ENCODE assay signal across 8 cellular contexts in the genomic region with DNA sequence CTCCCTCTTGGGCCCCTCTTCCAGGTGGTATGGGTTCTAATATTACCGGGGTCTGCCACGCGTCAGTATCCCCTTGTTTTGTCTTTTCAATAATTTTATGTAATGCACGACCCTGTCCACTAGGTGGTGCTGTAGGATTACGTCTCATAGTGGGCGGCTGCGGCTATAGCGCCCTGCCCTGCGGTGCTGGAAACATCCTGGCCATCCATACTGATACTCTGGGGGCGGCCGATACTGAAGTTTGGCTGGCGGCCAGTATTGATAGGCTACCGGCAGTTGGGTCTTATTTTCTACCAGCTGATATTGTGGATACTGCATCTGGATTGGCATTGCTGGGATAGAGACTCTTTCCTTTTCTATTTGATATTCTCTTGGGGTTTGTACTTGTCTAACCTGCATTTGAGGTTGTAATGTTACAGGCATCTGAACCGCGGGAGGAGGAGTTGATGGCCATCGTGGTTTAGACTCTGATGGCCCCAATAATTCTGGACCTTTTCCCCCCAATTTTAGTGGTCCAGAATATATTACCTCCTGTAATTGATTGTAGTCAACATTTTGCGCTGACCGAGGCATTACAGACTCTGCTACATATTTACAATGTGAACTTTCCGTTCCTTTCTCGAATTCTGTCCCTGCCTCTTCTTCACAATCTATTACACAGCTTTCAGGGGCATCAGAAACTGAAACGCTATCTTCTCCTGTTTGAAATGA.
A peak's percentile ranks its signal among the peaks of the same experiment; 100 is the strongest.
DNase-seq lines count a peak whose midpoint lies in the region; ATAC-seq and FAIRE-seq lines count a peak whose summit lies in the region.

No MANE protein-coding gene starts in this region.

- H3K27ac Mint-ChIP-seq in stimulated activated naive B cell treated with anti-CD40 and anti-IgM and Interleukin-4, amounts not matched to agents 10 μg/mL and 1 μg/mL and 100 μg/mL, for 72 hours: no peak overlapping the region

- peaks cover 24 to 40% of the 10 kb centered on the region in 2 donors for H3K4me1 Mint-ChIP-seq in stimulated activated naive B cell treated with anti-CD40 and anti-IgM and Interleukin-4, amounts not matched to agents 10 μg/mL and 1 μg/mL and 100 μg/mL, for 72 hours

- peak; percentile 55 for DNase-seq in ACHN
- DNase-seq in GM19239 (ENCODE audit: insufficient read length, low spot score): no peak
- peak; percentile 78 to 86 for DNase-seq in NCI-H524 (lab: John Stamatoyannopoulos, UW)
- peak; percentile 44 to 66 for DNase-seq in activated CD4-positive, alpha-beta T cell treated with anti-CD3 and anti-CD28 coated beads, Interleukin-2, amount 50 U/mL, for 24 hours (ENCODE audit: low read depth in 1 of 2, low spot score in 1 of 2)
- DNase-seq in effector CD4-positive, alpha-beta T cell: peak; percentile 65
- DNase-seq in middle frontal gyrus (ENCODE audit: extremely low spot score, low spot score): peak; percentile 69
- peak; percentile 60 for DNase-seq in stimulated activated naive B cell treated with anti-CD40 and anti-IgM and Interleukin-4, amounts not matched to agents 10 μg/mL and 1 μg/mL and 100 μg/mL, for 72 hours

- in situ Hi-C loops in ACHN (cut with HindIII; ENCODE audit: low pct_ligation_motif_present, low pct_unique_long_range_greater_than_20kb, low sequenced_read_pairs): no loop called here

- H3K9me3 Mint-ChIP-seq in stimulated activated naive B cell treated with anti-CD40 and anti-IgM and Interleukin-4, amounts not matched to agents 10 μg/mL and 1 μg/mL and 100 μg/mL, for 72 hours: no peaks in the 10 kb centered on the region

- no peaks in the 10 kb centered on the region for H3K27me3 Mint-ChIP-seq in stimulated activated naive B cell treated with anti-CD40 and anti-IgM and Interleukin-4, amounts not matched to agents 10 μg/mL and 1 μg/mL and 100 μg/mL, for 72 hours

- peak overlapping the region in 1 of 2 donors; percentile 20 for H3K4me3 Mint-ChIP-seq in stimulated activated naive B cell treated with anti-CD40 and anti-IgM and Interleukin-4, amounts not matched to agents 10 μg/mL and 1 μg/mL and 100 μg/mL, for 72 hours

- peak; percentile 92 for FAIRE-seq in GM19239 (lab: Jason Lieb, UNC)

- no peak for ATAC-seq in stimulated activated naive B cell treated with anti-CD40 and anti-IgM and Interleukin-4, amounts not matched to agents 10 μg/mL and 1 μg/mL and 100 μg/mL, for 72 hours (replicated peaks)
- ATAC-seq in HG03378 (IDR thresholded peaks at IDR 0.05; ENCODE audit: unreplicated experiment): no peak

- H3K36me3 Mint-ChIP-seq in stimulated activated naive B cell treated with anti-CD40 and anti-IgM and Interleukin-4, amounts not matched to agents 10 μg/mL and 1 μg/mL and 100 μg/mL, for 72 hours: no peaks in the 10 kb centered on the region
